ENCODE assay signal across 8 cellular contexts in genomic region chr10:102713483-102713813, GRCh38. TPM values are rescaled to one million over a fixed set of nuclear protein-coding genes. Genes with fewer than 3 reads are reported as not detected.
DNase-seq lines count a peak whose midpoint lies in the region; ATAC-seq, FAIRE-seq and TF ChIP-seq lines count a peak whose summit lies in the region.

No MANE protein-coding gene starts in this region.

- peak; percentile 44 for ATAC-seq in left colon

- peak overlapping the region; percentile 95 to 99 (median 97) for H3K27ac Mint-ChIP-seq in brain

- no peaks in the 10 kb centered on the region for H3K9me3 ChIP-seq in suprapubic skin

- CTCF ChIA-PET in BJ (lab: Yijun Ruan, JAX): interaction anchor here (0.7 to 6.7 kb wide), 11 partner anchors 11 to 188 kb away, joined by 3 to 72 read pairs (median 3); partner anchors contain the start of gene TRIM8

- WGBS in suprapubic skin: under 1% methylated on average over 8 of the region's 16 CpGs

- peaks cover 9% of the 10 kb centered on the region for H3K4me1 ChIP-seq in suprapubic skin

- H3K4me3 ChIP-seq in BJ (ENCODE audit: low read depth, low read length): peak overlapping the region; percentile 94
- H3K4me3 ChIP-seq in Jurkat, Clone E6-1 (ENCODE audit: low read length): peak overlapping the region; percentile 95
- peak overlapping the region; percentile 88 for H3K4me3 ChIP-seq in suprapubic skin

- H3K27ac ChIP-seq in suprapubic skin: peak overlapping the region; percentile 84

- H3K4me3 Mint-ChIP-seq in brain: peak overlapping the region; percentile 94 to 98 (median 96)

- H3K36me3 Mint-ChIP-seq in brain: peaks cover 4% of the 10 kb centered on the region

- no peak for TF ChIP-seq CTCF in BJ (IDR thresholded peaks at IDR 0.05; ENCODE audit: insufficient read depth, low read depth, low read length)
- no peak for TF ChIP-seq CTCF in brain (conservative IDR thresholded peaks at IDR 0.05)
- no peak for TF ChIP-seq CTCF in suprapubic skin (IDR thresholded peaks at IDR 0.05)

- intact Hi-C loops in left colon (cut with DNase I, micrococcal nuclease): loop anchor here in 1 of 2 donors (5.0 kb wide), 1 partner anchor 211 kb away; the partner anchor contains the start of genes ACTR1A and SUFU

- DNase-seq in BJ (ENCODE audit: low read depth) (no peak), GM19239 (ENCODE audit: insufficient read length, low spot score) (peak; percentile 48), left colon (no peak), suprapubic skin (ENCODE audit: low spot score in 2 of 2) (no peak), NCI-H2107 treated with DMSO at 0.1 percent for 48 hours (lab: John Stamatoyannopoulos, UW; ENCODE audit: unreplicated experiment) (no peak), putamen (ENCODE audit: low spot score) (no peak)
- DNase-seq in Jurkat, Clone E6-1 (ENCODE audit: low read depth, low spot score): no peak

- POLR2A ChIA-PET in BJ (lab: Charles Lee): interaction anchor here (0.6 to 0.9 kb wide), 3 partner anchors 30 to 164 kb away, joined by 4 to 11 read pairs (median 6); partner anchors contain the start of gene WBP1L

- no peak for FAIRE-seq in GM19239 (lab: Jason Lieb, UNC)

- H3K36me3 ChIP-seq in BJ (ENCODE audit: control insufficient read depth, insufficient read depth, low read length) (no peaks in the 10 kb centered on the region), suprapubic skin (no peaks in the 10 kb centered on the region)

- no peaks in the 10 kb centered on the region for H3K27me3 ChIP-seq in BJ (ENCODE audit: control insufficient read depth, insufficient read depth, low read length)
- no peaks in the 10 kb centered on the region for H3K27me3 ChIP-seq in suprapubic skin

- peaks cover 72% of the 10 kb centered on the region for H3K4me1 Mint-ChIP-seq in brain

- H3K9me3 Mint-ChIP-seq in brain: no peaks in the 10 kb centered on the region

- TF ChIP-seq POLR2A in suprapubic skin (IDR thresholded peaks at IDR 0.05): no peak

- H3K27me3 Mint-ChIP-seq in brain: peaks cover 17% of the 10 kb centered on the region

- TF ChIP-seq EP300 in suprapubic skin (IDR thresholded peaks at IDR 0.05): no peak

RNA-seq across cellular contexts. Expression of gene ARL3, which starts 0.7 kb away (rescaled TPM):
- polyA plus RNA-seq in BJ (2011; rRNA removed) (8.1 and 10.8 TPM in 2 replicates), brain (ENCODE audit: insufficient read depth, low read depth, low replicate concordance) (33.2 TPM)
- 1.9 TPM in 2 replicates for polyA minus RNA-seq in BJ (2011; rRNA and poly(A)+ RNA removed)
- 12.0 TPM for polyA plus RNA-seq in Jurkat, Clone E6-1 (2012; ENCODE audit: insufficient read depth, insufficient read length)
- total RNA-seq in left colon (1 to 10 TPM; 2.5 to 4.2 TPM), suprapubic skin (1 to 10 TPM; 3.4 to 6.0 (median 3.8) TPM)

RNA-seq across cellular contexts. Expression of gene SFXN2, which starts 1.0 kb away (rescaled TPM):
- polyA plus RNA-seq in BJ (2011; rRNA removed) (4.3 and 5.6 TPM in 2 replicates), brain (ENCODE audit: insufficient read depth, low read depth, low replicate concordance) (5.7 TPM)
- 4.9 and 11.6 TPM in 2 replicates for polyA minus RNA-seq in BJ (2011; rRNA and poly(A)+ RNA removed)
- 17.7 TPM for polyA plus RNA-seq in Jurkat, Clone E6-1 (2012; ENCODE audit: insufficient read depth, insufficient read length)
- total RNA-seq in left colon (10 to 100 TPM; 11.7 to 15.0 TPM), suprapubic skin (1 to 10 TPM; 1.9 to 5.6 (median 3.1) TPM)

RNA-seq across cellular contexts. Expression of gene WBP1L, which starts 30.3 kb away (rescaled TPM):
- polyA plus RNA-seq in BJ (2011; rRNA removed): 45.3 and 52.4 TPM in 2 replicates
- 45.2 and 70.0 TPM in 2 replicates for polyA minus RNA-seq in BJ (2011; rRNA and poly(A)+ RNA removed)
- polyA plus RNA-seq in Jurkat, Clone E6-1 (2012; ENCODE audit: insufficient read depth, insufficient read length): 11.6 TPM
- polyA plus RNA-seq in brain (ENCODE audit: insufficient read depth, low read depth, low replicate concordance): 23.8 TPM
- total RNA-seq in left colon: 10 to 100 TPM; 37.8 to 47.8 TPM
- 100 to 1,000 TPM; 103 to 166 (median 125) TPM for total RNA-seq in suprapubic skin
